In the genomic region with DNA sequence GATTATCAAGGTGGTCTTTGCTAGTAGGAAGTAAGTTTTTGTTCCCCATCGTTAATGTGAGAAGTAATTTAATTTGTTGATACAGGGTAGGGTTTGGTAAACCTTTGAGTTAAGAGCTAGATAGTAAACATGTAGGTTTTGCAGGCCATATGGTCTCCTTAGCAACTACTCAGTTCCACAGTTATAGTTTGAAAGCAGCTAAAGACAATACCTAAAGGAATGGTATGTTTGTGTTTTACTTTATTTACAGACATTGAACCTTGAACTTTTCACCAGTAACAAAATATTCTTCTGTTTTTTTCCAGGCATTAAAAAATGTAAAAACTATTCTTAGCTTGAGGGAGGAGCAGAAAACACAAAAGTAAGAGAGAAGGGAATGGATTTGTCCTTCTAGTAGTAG, we compare ENCODE assay signal across 20 cellular contexts. TPM values are rescaled to one million over a fixed set of nuclear protein-coding genes. Genes with fewer than 3 reads are reported as not detected.
DNase-seq lines count a peak whose midpoint lies in the region; ATAC-seq and TF ChIP-seq lines count a peak whose summit lies in the region.
"Had no signal": no experiment of that assay in that cellular context is flagged by ENCODE, and none has a peak within 500 bp of the region (broad histone marks: within the 10 kb centered on the region; RNA-seq: fewer than 3 reads in every experiment).

No MANE protein-coding gene starts in this region.

- no peak for DNase-seq in Caco-2
- no peak for DNase-seq in endodermal cell
- no peak for DNase-seq in progenitor cell of endocrine pancreas (ENCODE audit: low spot score, unreplicated experiment)
- DNase-seq in RWPE1 (ENCODE audit: low spot score): no peak
- no peak for DNase-seq in RPMI8226
- DNase-seq: activated CD8-positive, alpha-beta T cell treated with anti-CD3 and anti-CD28 coated beads for 36 hours; activated naive CD8-positive, alpha-beta T cell treated with anti-CD3 and anti-CD28 coated beads for 36 hours; activated T-cell treated with anti-CD3 and anti-CD28 coated beads, Interleukin-2, amount 50 U/mL, for 48 hours; effector CD8-positive, alpha-beta T cell; natural killer cell; NCI-H1092; NCI-H2107; T-helper 1 cell; transverse colon had no signal

- H3K27ac ChIP-seq in HUES48 (ENCODE audit: low read depth, low read length) (no peak overlapping the region), endodermal cell (ENCODE audit: low read depth, low read length) (no peak overlapping the region), RWPE1 (no peak overlapping the region)
- H3K27ac ChIP-seq: VCaP had no signal

- H3K4me3 ChIP-seq in Caco-2 (ENCODE audit: low read depth, low read length): no peak overlapping the region
- peak overlapping the region; percentile 78; the same call in 1 of the 2 replicates for H3K4me3 ChIP-seq in HUES48 (ENCODE audit: low read depth, low read length)
- peak overlapping the region; percentile 92 for H3K4me3 ChIP-seq in endodermal cell (ENCODE audit: low read length)
- H3K4me3 ChIP-seq: lung had no signal

- H3K27ac Mint-ChIP-seq in Caco-2 (ENCODE audit: unreplicated experiment): peak overlapping the region; percentile 96
- H3K27ac Mint-ChIP-seq in endodermal cell: peak overlapping the region; percentile 99
- peak overlapping the region; percentile 99 for H3K27ac Mint-ChIP-seq in progenitor cell of endocrine pancreas
- H3K27ac Mint-ChIP-seq: activated CD8-positive, alpha-beta T cell treated with anti-CD3 and anti-CD28 coated beads for 36 hours; activated naive CD8-positive, alpha-beta T cell treated with anti-CD3 and anti-CD28 coated beads for 36 hours; IgD-negative memory B cell; natural killer cell had no signal

- H3K9ac ChIP-seq in HUES48 (ENCODE audit: low read depth, low read length): no peak overlapping the region
- H3K9ac ChIP-seq in endodermal cell (ENCODE audit: extremely low read depth, low read length, poor library complexity, severe bottlenecking): peak overlapping the region; percentile 89

- POLR2A ChIA-PET in Caco-2 (lab: Charles Lee): no interaction called here
- POLR2A ChIA-PET in RWPE1 (lab: Yijun Ruan, JAX; ENCODE audit: low non-redundant PET): no interaction called here

- H3K4me1 Mint-ChIP-seq in Caco-2 (ENCODE audit: low read depth, unreplicated experiment) (peaks cover 7% of the 10 kb centered on the region), endodermal cell (peaks cover 10% of the 10 kb centered on the region), progenitor cell of endocrine pancreas (ENCODE audit: low read depth) (peaks cover 11% of the 10 kb centered on the region)
- H3K4me1 Mint-ChIP-seq: natural killer cell had no signal

- CTCF ChIA-PET in Caco-2 (lab: Charles Lee) (no interaction called here), RWPE1 (lab: Yijun Ruan, JAX) (interaction anchor here (0.7 kb wide), 2 partner anchors 35 to 110 kb away, joined by 3 to 6 read pairs; no protein-coding TSS in a partner anchor)

- H3K9me3 Mint-ChIP-seq in Caco-2 (ENCODE audit: unreplicated experiment): no peaks in the 10 kb centered on the region
- H3K9me3 Mint-ChIP-seq in endodermal cell: peaks cover 8% of the 10 kb centered on the region
- H3K9me3 Mint-ChIP-seq in progenitor cell of endocrine pancreas (ENCODE audit: low read depth): peaks cover 7% of the 10 kb centered on the region
- H3K9me3 Mint-ChIP-seq: activated CD8-positive, alpha-beta T cell treated with anti-CD3 and anti-CD28 coated beads for 36 hours; activated naive CD8-positive, alpha-beta T cell treated with anti-CD3 and anti-CD28 coated beads for 36 hours; natural killer cell had no signal

- 63 to 84% methylated on average over 1 of the region's 1 CpG for WGBS in endodermal cell (ENCODE audit: insufficient coverage in 1 of 2, insufficient read length in 1 of 2), 2 experiments

- intact Hi-C loops in Caco-2 (cut with micrococcal nuclease; ENCODE audit: unreplicated experiment): loop anchor here (10.0 kb wide), 1 partner anchor 110 kb away; the partner anchor contains the start of gene RBM24

- TF ChIP-seq CTCF in Caco-2 (IDR thresholded peaks at IDR 0.05; ENCODE audit: insufficient read depth in 1 of 2, low read depth in 1 of 2, low read length in 1 of 2, severe bottlenecking in 1 of 2, unreplicated experiment in 1 of 2) (no peak), endodermal cell (conservative IDR thresholded peaks at IDR 0.05) (no peak), progenitor cell of endocrine pancreas (IDR thresholded peaks at IDR 0.05; ENCODE audit: unreplicated experiment) (no peak), RWPE1 (conservative IDR thresholded peaks at IDR 0.05; ENCODE audit: low read depth) (no peak)

- BruUV-seq in Caco-2 (replicated peaks; lab: Mats Ljungman, UMichigan): no TSS peak

- no peaks in the 10 kb centered on the region for H3K27me3 ChIP-seq in Caco-2 (replicated peaks; ENCODE audit: control insufficient read depth, insufficient read depth, low read length)
- H3K27me3 ChIP-seq in HUES48 (ENCODE audit: control insufficient read depth, insufficient read depth, low read length): no peaks in the 10 kb centered on the region; the same call in 1 of the 2 replicates
- H3K27me3 ChIP-seq in endodermal cell (ENCODE audit: control insufficient read depth, insufficient read depth, low read length, poor library complexity, severe bottlenecking): no peaks in the 10 kb centered on the region

- H3K9me3 ChIP-seq in Caco-2 (no peaks in the 10 kb centered on the region), HUES48 (ENCODE audit: control insufficient read depth, insufficient read depth, low read length) (peaks cover 5% of the 10 kb centered on the region; the same call in 1 of the 2 replicates), endodermal cell (ENCODE audit: control insufficient read depth, low read length) (peaks cover 38% of the 10 kb centered on the region)
- H3K9me3 ChIP-seq: transverse colon had no signal

- H3K4me1 ChIP-seq in Caco-2 (peaks cover 10% of the 10 kb centered on the region), HUES48 (ENCODE audit: control insufficient read depth, insufficient read depth, low read length) (0 out of 2 replicates have a peak, but pooled peaks cover 12% of the 10 kb centered on the region), endodermal cell (ENCODE audit: control insufficient read depth, insufficient read depth, low read length) (peaks cover 4% of the 10 kb centered on the region)

- H3K36me3 ChIP-seq in Caco-2 (ENCODE audit: control insufficient read depth, insufficient read depth, low read length) (no peaks in the 10 kb centered on the region), HUES48 (ENCODE audit: control insufficient read depth, insufficient read depth, low read length) (no peaks in the 10 kb centered on the region), endodermal cell (ENCODE audit: control insufficient read depth, insufficient read depth, low read length) (peaks cover 35% of the 10 kb centered on the region)
- H3K36me3 ChIP-seq: transverse colon had no signal

- ATAC-seq in GM21529 (IDR thresholded peaks at IDR 0.05; ENCODE audit: unreplicated experiment) (no peak), HG02973 (IDR thresholded peaks at IDR 0.05; ENCODE audit: unreplicated experiment) (no peak)
- ATAC-seq: activated CD8-positive, alpha-beta T cell treated with anti-CD3 and anti-CD28 coated beads for 36 hours; natural killer cell had no signal

- H3K4me3 Mint-ChIP-seq in Caco-2 (ENCODE audit: unreplicated experiment) (peak overlapping the region; percentile 81), endodermal cell (peak overlapping the region; percentile 91), progenitor cell of endocrine pancreas (ENCODE audit: low read depth) (peak overlapping the region; percentile 96)
- H3K4me3 Mint-ChIP-seq: activated CD8-positive, alpha-beta T cell treated with anti-CD3 and anti-CD28 coated beads for 36 hours; activated naive CD8-positive, alpha-beta T cell treated with anti-CD3 and anti-CD28 coated beads for 36 hours; IgD-negative memory B cell had no signal

- H3K27me3 Mint-ChIP-seq in Caco-2 (ENCODE audit: insufficient read depth, unreplicated experiment): no peaks in the 10 kb centered on the region
- peaks cover 7% of the 10 kb centered on the region for H3K27me3 Mint-ChIP-seq in endodermal cell (ENCODE audit: insufficient read depth)
- H3K27me3 Mint-ChIP-seq in progenitor cell of endocrine pancreas: peaks cover 5% of the 10 kb centered on the region

- H3K36me3 Mint-ChIP-seq in Caco-2 (ENCODE audit: insufficient read depth, unreplicated experiment): peaks cover 6% of the 10 kb centered on the region
- H3K36me3 Mint-ChIP-seq in endodermal cell (ENCODE audit: low read depth): peaks cover 32% of the 10 kb centered on the region
- H3K36me3 Mint-ChIP-seq in progenitor cell of endocrine pancreas (ENCODE audit: insufficient read depth): peaks cover 15% of the 10 kb centered on the region
- H3K36me3 Mint-ChIP-seq: activated naive CD8-positive, alpha-beta T cell treated with anti-CD3 and anti-CD28 coated beads for 36 hours; natural killer cell had no signal

RNA-seq across cellular contexts. Expression of gene CAP2, which starts 1.7 kb away (rescaled TPM):
- total RNA-seq in Caco-2 (2022): 8.5 and 8.9 TPM in 2 replicates
- total RNA-seq in endodermal cell: 10 to 100 TPM; 29.8 to 35.9 TPM
- 38.4 TPM for polyA plus RNA-seq in endodermal cell (2013, experiment 1 of 2)
- 44.8 TPM for polyA plus RNA-seq in endodermal cell (2013, experiment 2 of 2)
- 15.4 and 15.5 TPM in 2 replicates for total RNA-seq in progenitor cell of endocrine pancreas
- total RNA-seq: activated CD8-positive, alpha-beta T cell treated with anti-CD3 and anti-CD28 coated beads for 36 hours; activated naive CD8-positive, alpha-beta T cell treated with anti-CD3 and anti-CD28 coated beads for 36 hours; natural killer cell had no signal
- polyA plus RNA-seq: IgD-negative memory B cell had no signal
